In genomic region chr16:66511615-66512500, GRCh38 we compare ENCODE assay signal across 9 cellular contexts. TPM values are rescaled to one million over a fixed set of nuclear protein-coding genes. Genes with fewer than 3 reads are reported as not detected.
DNase-seq lines count a peak whose midpoint lies in the region; ATAC-seq, FAIRE-seq and TF ChIP-seq lines count a peak whose summit lies in the region.
"Had no signal": no experiment of that assay in that cellular context is flagged by ENCODE, and none has a peak within 500 bp of the region (broad histone marks: within the 10 kb centered on the region; RNA-seq: fewer than 3 reads in every experiment).

No MANE protein-coding gene starts in this region.

- in situ Hi-C loops in K562 (cut with MboI) = no loop called here
- in situ Hi-C loops in GM13977 (cut with MboI; ENCODE audit: low pct_unique_long_range_greater_than_20kb, low sequenced_read_pairs, unreplicated experiment) = no loop called here

- H3K9me3 ChIP-seq in K562 (replicated peaks; ENCODE audit: control insufficient read depth, insufficient read depth, low read depth, low read length) = no peaks in the 10 kb centered on the region
- no peaks in the 10 kb centered on the region for H3K9me3 ChIP-seq in upper lobe of left lung

- intact Hi-C loops in K562 (cut with micrococcal nuclease) = no loop called here

- peak; percentile 37 to 48 (median 39); a peak in 3 of 6 replicates for TF ChIP-seq CTCF in K562 (IDR thresholded peaks at IDR 0.05 in 2 of 3, conservative IDR thresholded peaks at IDR 0.05 in 1 of 3; ENCODE audit: insufficient read depth in 2 of 3, low read depth in 1 of 3, low read length in 3 of 3)
- no peak for TF ChIP-seq CTCF in upper lobe of left lung (IDR thresholded peaks at IDR 0.05)
- no peak for TF ChIP-seq CTCF in GM13977 (IDR thresholded peaks at IDR 0.05; ENCODE audit: extremely low read depth, insufficient read depth, missing control alignments)

- TF ChIP-seq RAD21 in K562 (CRISPR knock-in tag; conservative IDR thresholded peaks at IDR 0.05 in 1 of 2, IDR thresholded peaks at IDR 0.05 in 1 of 2) = peak; percentile 26 to 57; a peak in 3 of 4 replicates

- H3K36me3 ChIP-seq in K562 (ENCODE audit: control insufficient read depth, insufficient read depth, low read length) (no peaks in the 10 kb centered on the region; the same call in 2 of the 3 replicates), upper lobe of left lung (peaks cover 0 to 8% (median 3%) of the 10 kb centered on the region in 4 donors)

- POLR2A ChIA-PET in K562 (lab: Yijun Ruan, JAX) = interaction anchor here (0.6 to 2.1 kb wide), 8 partner anchors 9 to 339 kb away, joined by 3 to 8 read pairs (median 3); no protein-coding TSS in a partner anchor

- no peak overlapping the region for H2AFZ ChIP-seq in K562 (ENCODE audit: low read depth, low read length)

- FAIRE-seq in K562 (lab: Jason Lieb, UNC) = peak; percentile 32

- no peaks in the 10 kb centered on the region for H3K79me2 ChIP-seq in K562 (ENCODE audit: control insufficient read depth, insufficient read depth, low read length)

- CTCF ChIA-PET in K562 (lab: Yijun Ruan, JAX; ENCODE audit: low intra/inter-chr PET ratio) = interaction anchor here (1.3 kb wide), 1 partner anchor 78 kb away, joined by 7 read pairs; no protein-coding TSS in a partner anchor

- TF ChIP-seq POLR2A in K562 (conservative IDR thresholded peaks at IDR 0.05) (no peak), upper lobe of left lung (IDR thresholded peaks at IDR 0.05) (no peak)

- peak; percentile 61 for DNase-seq in NK-92 (lab: John Stamatoyannopoulos, UW; ENCODE audit: unreplicated experiment)
- DNase-seq in NK-92 treated with Interleukin-12 subunit alpha and Interleukin-12 subunit beta, amount 100 ng/mL, for 24 hours (lab: John Stamatoyannopoulos, UW) = no peak
- peak in 2 of 4 experiments; percentile 43 to 60 for DNase-seq in K562 (ENCODE audit: extremely low read depth in 1 of 4, low spot score in 3 of 4)
- DNase-seq in islet precursor cell = peak; percentile 85
- no peak for DNase-seq in upper lobe of left lung
- DNase-seq in GM13977 (ENCODE audit: low spot score) = no peak
- DNase-seq: naive B cell had no signal

- H3K27ac ChIP-seq in K562 (ENCODE audit: extremely low read depth, low read depth, low read length) = no peak overlapping the region
- peak overlapping the region; percentile 57 to 84 (median 80) for H3K27ac ChIP-seq in upper lobe of left lung

- WGBS in K562 (ENCODE audit: insufficient coverage, low coverage, missing lambda C conversion rate) = 67% methylated on average over 13 of the region's 13 CpGs
- 74 to 75% methylated on average over 12 to 13 of the region's 13 CpGs for WGBS in upper lobe of left lung, 2 donors

- H3K4me3 ChIP-seq in K562 (no peak overlapping the region), upper lobe of left lung (no peak overlapping the region)

- no peaks in the 10 kb centered on the region for H3K9me1 ChIP-seq in K562 (ENCODE audit: control insufficient read depth, insufficient read depth, low read length)

- H3K4me1 ChIP-seq in K562 (replicated peaks in 1 of 2; ENCODE audit: control insufficient read depth in 2 of 2, insufficient read depth in 2 of 2, low read length in 2 of 2) = peaks cover 17 to 23% of the 10 kb centered on the region in 2 experiments
- peaks cover 71 to 75% (median 72%) of the 10 kb centered on the region in 4 donors for H3K4me1 ChIP-seq in upper lobe of left lung

- no peaks in the 10 kb centered on the region for H3K27me3 ChIP-seq in K562 (ENCODE audit: control insufficient read depth in 2 of 2, insufficient read depth in 2 of 2, low read length in 2 of 2)
- H3K27me3 ChIP-seq in upper lobe of left lung = no peaks in the 10 kb centered on the region

- TF ChIP-seq EP300 in K562 (IDR thresholded peaks at IDR 0.05; ENCODE audit: low read length) = no peak
- TF ChIP-seq EP300 in upper lobe of left lung (IDR thresholded peaks at IDR 0.05) = no peak

- no peaks in the 10 kb centered on the region for H4K20me1 ChIP-seq in K562 (replicated peaks; ENCODE audit: control insufficient read depth, insufficient read depth, low read length)

- peak overlapping the region in 1 of 2 experiments; percentile 50; a peak in 1 of 4 replicates for H3K9ac ChIP-seq in K562 (ENCODE audit: insufficient read depth in 1 of 2, low read depth in 2 of 2, low read length in 2 of 2)

- peak; percentile 18 for ATAC-seq in K562
- ATAC-seq in upper lobe of left lung (ENCODE audit: low FRiP score in 2 of 2) = peak; percentile 7 to 15
- ATAC-seq in GM21515 (IDR thresholded peaks at IDR 0.05; ENCODE audit: unreplicated experiment) = no peak
- no peak for ATAC-seq in GM19035 (IDR thresholded peaks at IDR 0.05; ENCODE audit: unreplicated experiment)

- H3K4me2 ChIP-seq in K562 (ENCODE audit: insufficient read depth, low read length) = no peak overlapping the region

- BruUV-seq in K562 (replicated peaks; lab: Mats Ljungman, UMichigan) = no TSS peak

TF ChIP-seq in K562, 482 proteins besides CTCF, POLR2A, EP300 and RAD21 (continues in another document):
- TF ChIP-seq ELF4 (CRISPR knock-in tag; IDR thresholded peaks at IDR 0.05) (no peak), GTF2E2 (tag; IDR thresholded peaks at IDR 0.05) (no peak), SIN3A (IDR thresholded peaks at IDR 0.05; ENCODE audit: borderline replicate concordance in 2 of 2, control insufficient read depth in 1 of 2, low read depth in 2 of 2, low read length in 2 of 2) (no peak)

RNA-seq across cellular contexts. Expression of gene TK2, which starts 38.1 kb away (rescaled TPM):
- 11.4 and 16.7 TPM in 2 replicates for total RNA-seq in K562 (2011; cell fraction: chromatin; rRNA removed; ENCODE audit: low replicate concordance)
- total RNA-seq in K562 (2011; cell fraction: nucleolus; rRNA removed) = 9.3 TPM in 2 replicates
- 10.7 and 11.0 TPM in 2 replicates for total RNA-seq in K562 (2011; cell fraction: nucleoplasm; rRNA removed)
- 4.3 and 5.8 TPM in 2 replicates for total RNA-seq in K562 (2014; rRNA removed)
- total RNA-seq in K562 (2014; rRNA removed; fragmentation: Illumina TruSeq; extraction: Trizol) = 4.8 and 6.2 TPM in 2 replicates
- 4.9 and 5.3 TPM in 2 replicates for total RNA-seq in K562 (2015; rRNA removed; fragmentation: Illumina TruSeq; extraction: Trizol)
- 4.7 and 5.7 TPM in 2 replicates for total RNA-seq in K562 (2021)
- 10.2 TPM in 2 replicates for polyA plus RNA-seq in K562 (2011; rRNA removed)
- 5.3 and 6.3 TPM in 2 replicates for polyA plus RNA-seq in K562 (2011; cell fraction: cytosol; rRNA removed)
- polyA plus RNA-seq in K562 (2011; cell fraction: nucleus; rRNA removed) = 14.4 and 19.8 TPM in 2 replicates
- 6.3 and 13.2 TPM in 2 replicates for polyA plus RNA-seq in K562 (2012)
- 4.3 and 4.8 TPM in 2 replicates for polyA plus RNA-seq in K562 (2014; fragmentation: Illumina TruSeq; extraction: Trizol)
- 1 to 10 TPM; 1.1 to 1.2 TPM for polyA plus RNA-seq in K562 (2014; fragmentation: Nextera tagmentation; extraction: Ambion mirVana)
- 4.8 and 6.2 TPM in 2 replicates for polyA plus RNA-seq in K562 (2014; rRNA removed)
- polyA minus RNA-seq in K562 (2011; rRNA and poly(A)+ RNA removed) = 10.4 and 18.0 TPM in 2 replicates
- 3.4 and 6.0 TPM in 2 replicates for polyA minus RNA-seq in K562 (2011; cell fraction: cytosol; rRNA and poly(A)+ RNA removed)
- polyA minus RNA-seq in K562 (2011; cell fraction: nucleus; rRNA and poly(A)+ RNA removed) = 5.3 and 6.9 TPM in 2 replicates
- total RNA-seq in upper lobe of left lung = 10 to 100 TPM; 28.2 to 54.0 (median 36.6) TPM

RNA-seq across cellular contexts. Expression of gene CKLF, which starts 40.5 kb away (rescaled TPM):
- total RNA-seq in K562 (2011; cell fraction: chromatin; rRNA removed; ENCODE audit: low replicate concordance) = 37.1 and 42.1 TPM in 2 replicates
- total RNA-seq in K562 (2011; cell fraction: nucleolus; rRNA removed) = 64.2 and 67.9 TPM in 2 replicates
- 81.1 and 85.6 TPM in 2 replicates for total RNA-seq in K562 (2011; cell fraction: nucleoplasm; rRNA removed)
- total RNA-seq in K562 (2014; rRNA removed) = 99.8 and 113 TPM in 2 replicates
- 89.8 and 91.5 TPM in 2 replicates for total RNA-seq in K562 (2014; rRNA removed; fragmentation: Illumina TruSeq; extraction: Trizol)
- 93.6 and 111 TPM in 2 replicates for total RNA-seq in K562 (2015; rRNA removed; fragmentation: Illumina TruSeq; extraction: Trizol)
- 84.8 and 91.1 TPM in 2 replicates for total RNA-seq in K562 (2021)
- polyA plus RNA-seq in K562 (2011; rRNA removed) = 120 and 126 TPM in 2 replicates
- polyA plus RNA-seq in K562 (2011; cell fraction: cytosol; rRNA removed) = 170 and 189 TPM in 2 replicates
- polyA plus RNA-seq in K562 (2011; cell fraction: nucleus; rRNA removed) = 53.4 and 65.8 TPM in 2 replicates
- 128 and 163 TPM in 2 replicates for polyA plus RNA-seq in K562 (2012)
- polyA plus RNA-seq in K562 (2014; fragmentation: Illumina TruSeq; extraction: Trizol) = 118 and 123 TPM in 2 replicates
- polyA plus RNA-seq in K562 (2014; fragmentation: Nextera tagmentation; extraction: Ambion mirVana) = 100 to 1,000 TPM; 305 to 322 TPM
- polyA plus RNA-seq in K562 (2014; rRNA removed) = 147 and 173 TPM in 2 replicates
- polyA minus RNA-seq in K562 (2011; rRNA and poly(A)+ RNA removed) = 32.1 and 36.2 TPM in 2 replicates
- polyA minus RNA-seq in K562 (2011; cell fraction: cytosol; rRNA and poly(A)+ RNA removed) = 24.0 and 27.7 TPM in 2 replicates
- polyA minus RNA-seq in K562 (2011; cell fraction: nucleus; rRNA and poly(A)+ RNA removed) = 6.9 and 18.0 TPM in 2 replicates
- total RNA-seq in upper lobe of left lung = 10 to 100 TPM; 18.2 to 71.7 (median 47.4) TPM

RNA-seq across cellular contexts. Expression of gene CMTM1, which starts 54.4 kb away (rescaled TPM):
- 1.5 and 1.6 TPM in 2 replicates for total RNA-seq in K562 (2011; cell fraction: chromatin; rRNA removed; ENCODE audit: low replicate concordance)
- 2.0 and 3.3 TPM in 2 replicates for total RNA-seq in K562 (2011; cell fraction: nucleolus; rRNA removed)
- 1.9 and 2.7 TPM in 2 replicates for total RNA-seq in K562 (2011; cell fraction: nucleoplasm; rRNA removed)
- 1.1 and 1.9 TPM in 2 replicates for total RNA-seq in K562 (2014; rRNA removed)
- 0.22 and 0.40 TPM in 2 replicates for total RNA-seq in K562 (2014; rRNA removed; fragmentation: Illumina TruSeq; extraction: Trizol)
- 2.3 and 2.6 TPM in 2 replicates for total RNA-seq in K562 (2015; rRNA removed; fragmentation: Illumina TruSeq; extraction: Trizol)
- 2.4 and 2.7 TPM in 2 replicates for total RNA-seq in K562 (2021)
- 0.92 and 1.2 TPM in 2 replicates for polyA plus RNA-seq in K562 (2011; rRNA removed)
- 0.86 and 2.9 TPM in 2 replicates for polyA plus RNA-seq in K562 (2011; cell fraction: cytosol; rRNA removed)
- 1.2 and 3.4 TPM in 2 replicates for polyA plus RNA-seq in K562 (2011; cell fraction: nucleus; rRNA removed)
- polyA plus RNA-seq in K562 (2012) = 3.1 and 3.8 TPM in 2 replicates
- polyA plus RNA-seq in K562 (2014; fragmentation: Illumina TruSeq; extraction: Trizol) = 0.25 and 0.93 TPM in 2 replicates
- not detected for polyA plus RNA-seq in K562 (2014; fragmentation: Nextera tagmentation; extraction: Ambion mirVana)
- 0.30 and 0.51 TPM in 2 replicates for polyA plus RNA-seq in K562 (2014; rRNA removed)
- polyA minus RNA-seq in K562 (2011; rRNA and poly(A)+ RNA removed) = 0.30 and 0.77 TPM in 2 replicates
- 2.7 TPM in 1 of 2 replicates, not detected in the other for polyA minus RNA-seq in K562 (2011; cell fraction: cytosol; rRNA and poly(A)+ RNA removed)
- 1.00 and 2.4 TPM in 2 replicates for polyA minus RNA-seq in K562 (2011; cell fraction: nucleus; rRNA and poly(A)+ RNA removed)
- 1 to 10 TPM in 2 of 6 donors, under 1 TPM in 2, not detected in 2; 0.61 to 9.5 (median 2.6) TPM for total RNA-seq in upper lobe of left lung

Comparison
In these comparisons a context has a peak if more than half of its experiments do, and no peak if none do; other contexts are left out.
1. DNase-seq: peak in NK-92 (single experiment) and islet precursor cell (single experiment); none in NK-92 treated with Interleukin-12 subunit alpha and Interleukin-12 subunit beta, amount 100 ng/mL, for 24 hours (single experiment), upper lobe of left lung (0 of 2) and GM13977 (single experiment).
2. ATAC-seq: peak in K562 (single experiment) and upper lobe of left lung (2 of 2); none in GM21515 (single experiment) and GM19035 (single experiment).
3. CTCF ChIP-seq: peak in K562 (3 of 3); none in upper lobe of left lung (0 of 6) and GM13977 (single experiment).